In the genomic region with DNA sequence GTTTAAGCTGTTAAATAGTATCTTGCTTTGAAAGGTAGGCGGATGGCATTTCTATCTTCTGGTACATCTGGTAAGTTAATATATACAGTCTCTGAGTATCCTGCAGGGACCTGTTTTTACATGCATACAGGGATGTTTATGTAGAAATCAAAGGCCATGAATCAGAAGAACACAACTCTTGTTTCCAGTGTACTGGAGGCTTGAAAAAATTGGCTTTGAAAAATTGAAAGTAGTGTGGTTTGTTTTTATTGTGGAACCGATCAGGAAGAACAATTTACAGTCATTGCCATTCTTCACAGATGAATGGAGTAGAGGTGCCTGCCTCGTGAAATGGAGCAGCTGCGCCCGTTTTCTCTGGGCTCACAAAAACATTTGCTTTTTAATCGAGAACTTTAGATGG, we compare ENCODE assay signal across 8 cellular contexts. TPM values are rescaled to one million over a fixed set of nuclear protein-coding genes. Genes with fewer than 3 reads are reported as not detected.
DNase-seq lines count a peak whose midpoint lies in the region; ATAC-seq, FAIRE-seq and TF ChIP-seq lines count a peak whose summit lies in the region.

No MANE protein-coding gene starts in this region.

- no peak overlapping the region for H3K27ac ChIP-seq in CD4-positive, alpha-beta memory T cell (ENCODE audit: low read depth, low read length)

- peaks cover 11% of the 10 kb centered on the region for H3K4me1 ChIP-seq in CD4-positive, alpha-beta memory T cell (ENCODE audit: insufficient read depth, low read length)

- no peaks in the 10 kb centered on the region for H3K27me3 Mint-ChIP-seq in CD4-positive, alpha-beta memory T cell
- H3K27me3 Mint-ChIP-seq in stimulated activated naive CD8-positive, alpha-beta T cell treated with anti-CD3 and anti-CD28 coated beads, Interleukin-15, amount 100 ng/mL, for 72 hours = no peaks in the 10 kb centered on the region

- H3K27ac Mint-ChIP-seq in CD4-positive, alpha-beta memory T cell = peak overlapping the region in 6 of 7 donors; percentile 39 to 79 (median 66)
- H3K27ac Mint-ChIP-seq in stimulated activated naive CD8-positive, alpha-beta T cell treated with anti-CD3 and anti-CD28 coated beads, Interleukin-15, amount 100 ng/mL, for 72 hours = peak overlapping the region; percentile 43 to 92

- H3K4me3 ChIP-seq in CD4-positive, alpha-beta memory T cell (ENCODE audit: low read length in 2 of 2) = no peak overlapping the region
- H3K4me3 ChIP-seq in bronchial epithelial cell (ENCODE audit: low read depth, low read length) = peak overlapping the region; percentile 22

- no peaks in the 10 kb centered on the region for H3K9me3 Mint-ChIP-seq in CD4-positive, alpha-beta memory T cell
- no peaks in the 10 kb centered on the region for H3K9me3 Mint-ChIP-seq in stimulated activated naive CD8-positive, alpha-beta T cell treated with anti-CD3 and anti-CD28 coated beads, Interleukin-15, amount 100 ng/mL, for 72 hours

- peaks cover 0 to 5% of the 10 kb centered on the region in 2 donors for H3K36me3 Mint-ChIP-seq in CD4-positive, alpha-beta memory T cell

- H3K4me3 Mint-ChIP-seq in CD4-positive, alpha-beta memory T cell = peak overlapping the region; percentile 57 to 89 (median 83)
- peak overlapping the region; percentile 70 to 84 for H3K4me3 Mint-ChIP-seq in stimulated activated naive CD8-positive, alpha-beta T cell treated with anti-CD3 and anti-CD28 coated beads, Interleukin-15, amount 100 ng/mL, for 72 hours

- in situ Hi-C loops in GM13976 (cut with MboI; ENCODE audit: low sequenced_read_pairs, unreplicated experiment) = no loop called here

- no peaks in the 10 kb centered on the region for H3K36me3 ChIP-seq in CD4-positive, alpha-beta memory T cell (ENCODE audit: insufficient read depth, low read length)
- no peaks in the 10 kb centered on the region for H3K36me3 ChIP-seq in bronchial epithelial cell (ENCODE audit: control insufficient read depth, insufficient read depth, low read length)

- H3K9me3 ChIP-seq in CD4-positive, alpha-beta memory T cell (ENCODE audit: control insufficient read depth in 1 of 2, low read length in 2 of 2) = no peaks in the 10 kb centered on the region

- peaks cover 11 to 28% (median 19%) of the 10 kb centered on the region in 4 donors for H3K4me1 Mint-ChIP-seq in CD4-positive, alpha-beta memory T cell
- H3K4me1 Mint-ChIP-seq in stimulated activated naive CD8-positive, alpha-beta T cell treated with anti-CD3 and anti-CD28 coated beads, Interleukin-15, amount 100 ng/mL, for 72 hours = peaks cover 7% of the 10 kb centered on the region

- CTCF ChIA-PET in CD4-positive, alpha-beta memory T cell (lab: Charles Lee; ENCODE audit: partially characterized antibody) = interaction anchor here (0.8 to 2.7 kb wide), 5 partner anchors 8 to 443 kb away, joined by 3 to 12 read pairs (median 4); no protein-coding TSS in a partner anchor

- TF ChIP-seq CTCF in bronchial epithelial cell (IDR thresholded peaks at IDR 0.05; ENCODE audit: insufficient read depth, low read length, severe bottlenecking) = no peak
- TF ChIP-seq CTCF in GM13976 (IDR thresholded peaks at IDR 0.05; ENCODE audit: borderline replicate concordance, control extremely low read depth, extremely low read depth, insufficient read depth, missing control alignments) = no peak

- DNase-seq in CD4-positive, alpha-beta memory T cell = no peak
- DNase-seq in NCI-H2107 (lab: John Stamatoyannopoulos, UW) (peak; percentile 75), bronchial epithelial cell (ENCODE audit: low read depth) (peak; percentile 97), GM13976 (ENCODE audit: low spot score) (no peak), RCC 7860 (ENCODE audit: low spot score) (no peak), frontal cortex (ENCODE audit: low spot score in 2 of 2) (no peak)
- DNase-seq in stimulated activated naive CD8-positive, alpha-beta T cell treated with anti-CD3 and anti-CD28 coated beads, Interleukin-15, amount 100 ng/mL, for 72 hours = no peak

- POLR2A ChIA-PET in CD4-positive, alpha-beta memory T cell (lab: Charles Lee; ENCODE audit: partially characterized antibody) = interaction anchor here (1.0 to 1.2 kb wide), 3 partner anchors 8 to 353 kb away, joined by 3 to 4 read pairs (median 4); no protein-coding TSS in a partner anchor

- no peak for FAIRE-seq in bronchial epithelial cell (lab: Jason Lieb, UNC)
- no peak for FAIRE-seq in RCC 7860 (lab: Jason Lieb, UNC)
- no peak for FAIRE-seq in frontal cortex (lab: Jason Lieb, UNC)

- intact Hi-C loops in CD4-positive, alpha-beta memory T cell (cut with micrococcal nuclease) = no loop called here

- peak; percentile 54 for ATAC-seq in GM21526 (IDR thresholded peaks at IDR 0.05; ENCODE audit: low FRiP score, unreplicated experiment)
- peak; percentile 82 for ATAC-seq in stimulated activated naive CD8-positive, alpha-beta T cell treated with anti-CD3 and anti-CD28 coated beads, Interleukin-15, amount 100 ng/mL, for 72 hours

- H3K27me3 ChIP-seq in CD4-positive, alpha-beta memory T cell (ENCODE audit: insufficient read depth, low read length) = no peaks in the 10 kb centered on the region
- H3K27me3 ChIP-seq in bronchial epithelial cell (ENCODE audit: control insufficient read depth, insufficient read depth, low read length) = no peaks in the 10 kb centered on the region

RNA-seq across cellular contexts. Expression of a gene that starts 54.0 kb away (rescaled TPM):
- total RNA-seq in CD4-positive, alpha-beta memory T cell = 10 to 100 TPM; 31.2 to 35.5 TPM
- 10 to 100 TPM; 91.7 to 96.6 TPM for polyA plus RNA-seq in CD4-positive, alpha-beta memory T cell
- total RNA-seq in bronchial epithelial cell = 18.2 and 18.7 TPM in 2 replicates
- total RNA-seq in frontal cortex = 17.1 TPM

Comparison
In these comparisons a context has a peak if more than half of its experiments do, and no peak if none do; other contexts are left out.
1. DNase-seq: peak in NCI-H2107 (single experiment) and bronchial epithelial cell (single experiment); none in CD4-positive, alpha-beta memory T cell (0 of 5), stimulated activated naive CD8-positive, alpha-beta T cell treated with anti-CD3 and anti-CD28 coated beads, Interleukin-15, amount 100 ng/mL, for 72 hours (0 of 2), GM13976 (single experiment), RCC 7860 (single experiment) and frontal cortex (0 of 2).